25 cellular contexts compared by ENCODE assay signal in the genomic region with DNA sequence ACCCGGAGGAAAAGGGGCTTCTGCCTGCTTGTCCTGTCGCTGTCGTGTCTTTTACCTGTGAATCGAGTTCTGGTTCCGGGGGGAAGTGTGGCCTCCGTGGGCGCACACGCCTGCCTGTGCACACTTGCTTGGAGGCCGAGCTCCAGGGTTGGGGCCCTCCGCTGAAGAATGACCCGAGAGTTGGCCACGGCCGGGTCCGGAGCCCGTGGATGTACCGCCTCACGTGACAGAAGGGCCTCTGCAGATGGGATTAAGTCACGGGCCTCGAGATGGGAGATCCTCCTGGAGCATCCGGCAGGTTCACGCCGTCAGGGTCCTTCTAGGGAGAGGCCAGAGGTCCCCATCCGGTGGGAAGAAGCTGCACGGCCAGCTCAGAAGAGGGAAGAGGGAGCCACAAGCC.
"Had no signal": no experiment of that assay in that cellular context is flagged by ENCODE, and none has a peak within 500 bp of the region (broad histone marks: within the 10 kb centered on the region; RNA-seq: fewer than 3 reads in every experiment).

No MANE protein-coding gene starts in this region.

- H3K27me3 ChIP-seq: ovary, right lobe of liver, thyroid gland, upper lobe of left lung, vagina had no signal

- H3K79me2 ChIP-seq: parathyroid adenoma had no signal

- FAIRE-seq: small intestine, urothelium cell line had no signal

- H2AFZ ChIP-seq: parathyroid adenoma had no signal

- H3K36me3 ChIP-seq: ovary, right lobe of liver, sigmoid colon, stomach, thoracic aorta, thyroid gland, tibial nerve, upper lobe of left lung, vagina had no signal

- H3K4me1 ChIP-seq: parathyroid adenoma, psoas muscle, right lobe of liver, sigmoid colon, stomach, thyroid gland, tibial nerve, upper lobe of left lung, vagina had no signal

- DNase-seq: naive thymus-derived CD4-positive, alpha-beta T cell; natural killer cell; occipital lobe; ovary; posterior cingulate gyrus; psoas muscle; right cardiac atrium; right lobe of liver; sigmoid colon; small intestine; stimulated activated CD4-positive, alpha-beta T cell treated with anti-CD3 and anti-CD28 coated beads, Interleukin-15, amount 100 ng/mL, for 24 hours; stimulated activated CD4-positive, alpha-beta T cell treated with anti-CD3 and anti-CD28 coated beads, Interleukin-2, amount 100 ng/mL, for 24 hours; stimulated activated CD4-positive, alpha-beta T cell treated with anti-CD3 and anti-CD28 coated beads, Interleukin-2, amount 100 ng/mL, for 48 hours; stimulated activated CD4-positive, alpha-beta T cell treated with anti-CD3 and anti-CD28 coated beads, Interleukin-4, amount 100 ng/mL, for 24 hours; stimulated activated naive B cell treated with anti-CD40 and anti-IgM and Interleukin-4, amounts not matched to agents 10 μg/mL and 1 μg/mL and 100 μg/mL, for 72 hours; stimulated activated naive CD4-positive, alpha-beta T cell treated with Interleukin-2 at 50 U/mL for 16 hours; stomach; thyroid gland; trophoblast cell had no signal

- H3K27ac ChIP-seq: ovary, parathyroid adenoma, psoas muscle, right lobe of liver, sigmoid colon, stomach, thoracic aorta, thyroid gland, tibial nerve, upper lobe of left lung, vagina had no signal

- H3K4me3 ChIP-seq: ovary, psoas muscle, right lobe of liver, sigmoid colon, stomach, thoracic aorta, thyroid gland, tibial nerve, upper lobe of left lung, vagina had no signal

- H3K9ac ChIP-seq: parathyroid adenoma had no signal

- H3K9me3 ChIP-seq: ovary, psoas muscle, right lobe of liver, sigmoid colon, stomach, thoracic aorta, thyroid gland, tibial nerve, upper lobe of left lung, vagina had no signal
